ENCODE assay signal across 13 cellular contexts in the genomic region with DNA sequence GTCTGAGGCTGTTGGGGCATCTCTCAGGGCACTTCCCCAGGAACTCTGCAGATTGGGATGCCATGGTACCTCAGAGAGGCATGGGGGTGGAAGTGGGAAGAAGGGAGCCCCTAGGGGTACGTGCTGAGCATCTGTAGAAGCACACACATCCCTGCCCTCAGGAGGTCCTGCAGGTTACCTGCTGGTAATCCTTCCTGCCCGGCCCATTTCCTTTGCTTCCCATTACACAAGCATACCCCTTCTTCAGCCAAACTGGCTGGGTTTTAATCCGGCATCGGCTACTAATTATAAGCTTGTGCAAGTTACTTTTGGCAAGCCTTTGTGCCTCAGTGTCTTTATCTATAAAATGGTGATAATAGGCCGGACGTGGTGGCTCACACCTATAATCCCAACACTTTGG. TPM values are rescaled to one million over a fixed set of nuclear protein-coding genes. Genes with fewer than 3 reads are reported as not detected.
DNase-seq lines count a peak whose midpoint lies in the region; ATAC-seq and TF ChIP-seq lines count a peak whose summit lies in the region.
"Had no signal": no experiment of that assay in that cellular context is flagged by ENCODE, and none has a peak within 500 bp of the region (broad histone marks: within the 10 kb centered on the region; RNA-seq: fewer than 3 reads in every experiment).

No MANE protein-coding gene starts in this region.

- H3K9ac ChIP-seq in adipocyte (ENCODE audit: low read length), result peak overlapping the region; percentile 37

- H3K4me3 ChIP-seq in left ventricle myocardium inferior, result no peak overlapping the region
- H3K4me3 ChIP-seq in adipocyte (ENCODE audit: low read length), result no peak overlapping the region
- H3K4me3 ChIP-seq in mesodermal cell (ENCODE audit: extremely low read depth, insufficient read depth, low read length, poor library complexity, severe bottlenecking), result no peak overlapping the region
- H3K4me3 ChIP-seq in upper lobe of left lung, result no peak overlapping the region
- H3K4me3 ChIP-seq: GM12878 had no signal

- peak overlapping the region; percentile 66 for H3K27ac ChIP-seq in left ventricle myocardium inferior (replicated peaks)
- H3K27ac ChIP-seq in mesodermal cell (ENCODE audit: low read depth, low read length, severe bottlenecking), result peak overlapping the region; percentile 32
- peak overlapping the region; percentile 46 to 80 (median 59) for H3K27ac ChIP-seq in upper lobe of left lung
- H3K27ac ChIP-seq: HL-60 had no signal

- H3K27me3 ChIP-seq in left ventricle myocardium inferior (ENCODE audit: low read depth), result no peaks in the 10 kb centered on the region
- no peaks in the 10 kb centered on the region for H3K27me3 ChIP-seq in adipocyte (replicated peaks; ENCODE audit: control insufficient read depth, insufficient read depth, low read length)
- H3K27me3 ChIP-seq in upper lobe of left lung, result peaks cover 0 to 11% (median 0%) of the 10 kb centered on the region in 4 donors

- intact Hi-C loops in left ventricle myocardium inferior (cut with micrococcal nuclease) (loop anchor here (5.0 kb wide), 1 partner anchor 82 kb away; no protein-coding TSS in a partner anchor), cardiac septum (cut with DNase I) (loop anchor here (1.0 to 5.0 kb wide), 2 partner anchors 80 to 97 kb away; no protein-coding TSS in a partner anchor)

- no peak for TF ChIP-seq EP300 in upper lobe of left lung (IDR thresholded peaks at IDR 0.05)

- H3K36me3 ChIP-seq in left ventricle myocardium inferior (no peaks in the 10 kb centered on the region), adipocyte (ENCODE audit: control insufficient read depth, insufficient read depth, low read length, severe bottlenecking) (no peaks in the 10 kb centered on the region), mesodermal cell (ENCODE audit: control insufficient read depth, insufficient read depth, low read length) (peaks cover 2% of the 10 kb centered on the region), upper lobe of left lung (peaks cover 0 to 1% (median 0%) of the 10 kb centered on the region in 4 donors)

- TF ChIP-seq CTCF in left ventricle myocardium inferior (IDR thresholded peaks at IDR 0.05; ENCODE audit: borderline replicate concordance) (no peak), upper lobe of left lung (IDR thresholded peaks at IDR 0.05) (no peak)

- H3K4me1 ChIP-seq in left ventricle myocardium inferior (peaks cover 43% of the 10 kb centered on the region), adipocyte (ENCODE audit: control insufficient read depth, insufficient read depth, low read length) (peaks cover 23% of the 10 kb centered on the region), mesodermal cell (ENCODE audit: control insufficient read depth, insufficient read depth, low read length, poor library complexity, severe bottlenecking) (peaks cover 11% of the 10 kb centered on the region), upper lobe of left lung (peaks cover 7 to 31% (median 19%) of the 10 kb centered on the region in 4 donors)

- DNase-seq in left ventricle myocardium inferior (no peak), cardiac septum (ENCODE audit: low spot score) (no peak), adipocyte (ENCODE audit: low read depth) (no peak), upper lobe of left lung (no peak), NCI-H1048 (lab: John Stamatoyannopoulos, UW) (no peak)
- DNase-seq: NCI-H187, NCI-H748 treated with DMSO at 0.1 percent for 48 hours had no signal

- H3K9me3 ChIP-seq in left ventricle myocardium inferior (replicated peaks), result no peaks in the 10 kb centered on the region
- H3K9me3 ChIP-seq in adipocyte (ENCODE audit: control insufficient read depth, low read length), result no peaks in the 10 kb centered on the region
- H3K9me3 ChIP-seq in mesodermal cell (ENCODE audit: control insufficient read depth, low read length), result no peaks in the 10 kb centered on the region
- no peaks in the 10 kb centered on the region for H3K9me3 ChIP-seq in upper lobe of left lung

- ATAC-seq in upper lobe of left lung (ENCODE audit: low FRiP score in 2 of 2) (no peak), HG02973 (IDR thresholded peaks at IDR 0.05; ENCODE audit: unreplicated experiment) (no peak), HG02759 (IDR thresholded peaks at IDR 0.05; ENCODE audit: unreplicated experiment) (no peak)

- TF ChIP-seq POLR2A in upper lobe of left lung (IDR thresholded peaks at IDR 0.05), result no peak

- WGBS in mesodermal cell (ENCODE audit: insufficient coverage in 2 of 2), 2 experiments, result 73 to 85% methylated on average over 2 to 4 of the region's 6 CpGs
- WGBS in upper lobe of left lung, 2 donors, result 71 to 87% methylated on average over 6 of the region's 6 CpGs

RNA-seq across cellular contexts. Expression of a gene that starts 3.1 kb away (rescaled TPM):
- total RNA-seq in left ventricle myocardium inferior, result 20.3 TPM
- 50.2 TPM for total RNA-seq in cardiac septum
- polyA plus RNA-seq in mesodermal cell (2013, experiment 1 of 2), result 111 TPM
- 96.8 TPM for polyA plus RNA-seq in mesodermal cell (2013, experiment 2 of 2)
- total RNA-seq in upper lobe of left lung, result 100 to 1,000 TPM in 3 of 6 donors, 10 to 100 TPM in 3; 76.6 to 377 (median 102) TPM
- total RNA-seq: MCF 10A had no signal
